15 cellular contexts compared by ENCODE assay signal in genomic region chr1:58585591-58586151, GRCh38. TPM values are rescaled to one million over a fixed set of nuclear protein-coding genes. Genes with fewer than 3 reads are reported as not detected.
DNase-seq lines count a peak whose midpoint lies in the region; ATAC-seq and TF ChIP-seq lines count a peak whose summit lies in the region.
"Had no signal": no experiment of that assay in that cellular context is flagged by ENCODE, and none has a peak within 500 bp of the region (broad histone marks: within the 10 kb centered on the region; RNA-seq: fewer than 3 reads in every experiment).

No MANE protein-coding gene starts in this region.

- no peak overlapping the region for H3K4me2 ChIP-seq in hepatocyte

- H3K27me3 ChIP-seq in HL-60 (ENCODE audit: insufficient read depth, poor library complexity, severe bottlenecking), result no peaks in the 10 kb centered on the region
- H3K27me3 ChIP-seq in hepatocyte, result no peaks in the 10 kb centered on the region
- H3K27me3 ChIP-seq in thoracic aorta (replicated peaks; ENCODE audit: insufficient read depth), result no peaks in the 10 kb centered on the region
- H3K27me3 ChIP-seq: MG63 had no signal

- H3K79me2 ChIP-seq in hepatocyte, result no peaks in the 10 kb centered on the region

- H3K4me3 Mint-ChIP-seq in MCF 10A (ENCODE audit: unreplicated experiment), result peak overlapping the region; percentile 1
- H3K4me3 Mint-ChIP-seq: activated CD4-positive, alpha-beta T cell treated with anti-CD3 and anti-CD28 coated beads for 36 hours; activated T-helper 17 cell treated with anti-CD3 and anti-CD28 coated beads, Interleukin-2, amount 50 U/mL, for 72 hours; brain; T-cell had no signal

- H3K36me3 ChIP-seq in hepatocyte (replicated peaks; ENCODE audit: insufficient read depth, low read depth) (no peaks in the 10 kb centered on the region), thoracic aorta (no peaks in the 10 kb centered on the region)
- H3K36me3 ChIP-seq: MG63 had no signal

- WGBS in hepatocyte (ENCODE audit: low lambda C conversion rate, missing lambda C conversion rate), result 42% methylated on average over 3 of the region's 3 CpGs

- peaks cover 40% of the 10 kb centered on the region for H3K4me1 Mint-ChIP-seq in MCF 10A (ENCODE audit: insufficient read depth, unreplicated experiment)
- H3K4me1 Mint-ChIP-seq: T-cell had no signal

- no peaks in the 10 kb centered on the region for H3K9me2 ChIP-seq in hepatocyte (replicated peaks; ENCODE audit: insufficient read depth)

- ATAC-seq in thoracic aorta (ENCODE audit: insufficient number of reproducible peaks, low FRiP score, low read depth) (no peak), GM18505 (IDR thresholded peaks at IDR 0.05; ENCODE audit: unreplicated experiment) (no peak)
- ATAC-seq: activated CD4-positive, alpha-beta T cell treated with anti-CD3 and anti-CD28 coated beads for 36 hours; activated T-helper 17 cell treated with anti-CD3 and anti-CD28 coated beads, Interleukin-2, amount 50 U/mL, for 72 hours; T-cell had no signal

- H3K4me3 ChIP-seq in HL-60 (replicated peaks; ENCODE audit: insufficient read depth, low read length) (no peak overlapping the region), hepatocyte (no peak overlapping the region), thoracic aorta (no peak overlapping the region)
- H3K4me3 ChIP-seq: MG63 had no signal

- TF ChIP-seq CTCF in HL-60 (IDR thresholded peaks at IDR 0.05; ENCODE audit: insufficient read depth, low read length), result no peak
- TF ChIP-seq CTCF in MCF 10A (IDR thresholded peaks at IDR 0.05; ENCODE audit: unreplicated experiment), result no peak
- TF ChIP-seq CTCF in hepatocyte (IDR thresholded peaks at IDR 0.05; ENCODE audit: poor library complexity), result no peak
- no peak for TF ChIP-seq CTCF in thoracic aorta (IDR thresholded peaks at IDR 0.05)

- POLR2A ChIA-PET in MCF 10A (lab: Yijun Ruan, JAX), result interaction anchor here (0.7 to 4.7 kb wide), 7 partner anchors 9 to 49 kb away, joined by 4 to 63 read pairs (median 10); partner anchors contain the start of genes OMA1 and TACSTD2

- H3K27ac ChIP-seq in HL-60 (replicated peaks) (peak overlapping the region; percentile 67), hepatocyte (peak overlapping the region; percentile 52), thoracic aorta (peak overlapping the region; percentile 78 to 87)

- H2AFZ ChIP-seq in hepatocyte, result no peak overlapping the region

- TF ChIP-seq POLR2A in GM18505 (IDR thresholded peaks at IDR 0.05; ENCODE audit: borderline replicate concordance, extremely low read depth, insufficient read depth, insufficient read length), result no peak

- no peaks in the 10 kb centered on the region for H3K9me3 Mint-ChIP-seq in MCF 10A (ENCODE audit: unreplicated experiment)
- H3K9me3 Mint-ChIP-seq: T-cell had no signal

- H3K9me3 ChIP-seq in hepatocyte (ENCODE audit: low read depth) (no peaks in the 10 kb centered on the region), thoracic aorta (no peaks in the 10 kb centered on the region)
- H3K9me3 ChIP-seq: MG63 had no signal

- H3K27me3 Mint-ChIP-seq in MCF 10A (ENCODE audit: insufficient read depth, unreplicated experiment), result no peaks in the 10 kb centered on the region

- H3K4me1 ChIP-seq in hepatocyte (ENCODE audit: insufficient read depth), result peaks cover 8% of the 10 kb centered on the region
- H3K4me1 ChIP-seq in thoracic aorta (ENCODE audit: control insufficient read depth in 1 of 2, low read depth in 2 of 2), result peaks cover 26 to 27% of the 10 kb centered on the region in 2 donors

- no peaks in the 10 kb centered on the region for H3K36me3 Mint-ChIP-seq in MCF 10A (ENCODE audit: insufficient read depth, unreplicated experiment)
- H3K36me3 Mint-ChIP-seq: brain, T-cell had no signal

- intact Hi-C loops in MCF 10A (cut with micrococcal nuclease), result loop anchor here (2.0 kb wide), 1 partner anchor 33 kb away; no protein-coding TSS in a partner anchor

- no TSS peak for BruUV-seq in MCF 10A (replicated peaks; lab: Mats Ljungman, UMichigan)

- H4K20me1 ChIP-seq in hepatocyte (ENCODE audit: insufficient read depth, poor library complexity, severe bottlenecking), result no peaks in the 10 kb centered on the region

- CTCF ChIA-PET in MCF 10A (lab: Yijun Ruan, JAX), result interaction anchor here (0.5 to 1.0 kb wide), 3 partner anchors 67 to 1861 kb away, joined by 3 to 4 read pairs (median 3); no protein-coding TSS in a partner anchor

- H3K27ac Mint-ChIP-seq in MCF 10A (ENCODE audit: low read depth, unreplicated experiment), result peak overlapping the region; percentile 92
- H3K27ac Mint-ChIP-seq: activated CD4-positive, alpha-beta T cell treated with anti-CD3 and anti-CD28 coated beads for 36 hours; activated T-helper 17 cell treated with anti-CD3 and anti-CD28 coated beads, Interleukin-2, amount 50 U/mL, for 72 hours; T-cell had no signal

- DNase-seq in HL-60 (ENCODE audit: low read depth in 1 of 2, low spot score in 1 of 2), result no peak
- peak; percentile 52 for DNase-seq in MCF 10A (ENCODE audit: unreplicated experiment)
- no peak for DNase-seq in hepatocyte (ENCODE audit: low spot score)
- DNase-seq in thoracic aorta (ENCODE audit: low spot score), result no peak
- no peak for DNase-seq in activated CD4-positive, alpha-beta T cell treated with anti-CD3 and anti-CD28 coated beads, Interleukin-2, amount 50 U/mL, for 1 hour
- no peak for DNase-seq in NOMO-1 treated with dmso at 0.1 percent for 144 hours (lab: John Stamatoyannopoulos, UW; ENCODE audit: unreplicated experiment)
- no peak for DNase-seq in central memory CD4-positive, alpha-beta T cell
- DNase-seq: activated CD4-positive, alpha-beta T cell treated with anti-CD3 and anti-CD28 coated beads for 36 hours; COR-L47; MG63; NCI-H345; T-cell had no signal

RNA-seq across cellular contexts. Expression of gene TACSTD2, which starts 8.6 kb away (rescaled TPM):
- total RNA-seq in MCF 10A (2022) (10.4 and 14.8 TPM in 2 replicates), hepatocyte (6.7 and 8.0 TPM in 2 replicates), thoracic aorta (1 to 10 TPM; 6.9 to 8.1 TPM)
- polyA plus RNA-seq in hepatocyte, result 17.3 and 21.7 TPM in 2 replicates

RNA-seq across cellular contexts. Expression of gene OMA1, which starts 39.1 kb away (rescaled TPM):
- total RNA-seq in MCF 10A (2022) (15.7 and 17.9 TPM in 2 replicates), hepatocyte (26.8 and 36.0 TPM in 2 replicates), thoracic aorta (10 to 100 TPM; 20.4 to 42.4 TPM)
- polyA plus RNA-seq in hepatocyte, result 13.7 and 19.7 TPM in 2 replicates
